In the genomic region with DNA sequence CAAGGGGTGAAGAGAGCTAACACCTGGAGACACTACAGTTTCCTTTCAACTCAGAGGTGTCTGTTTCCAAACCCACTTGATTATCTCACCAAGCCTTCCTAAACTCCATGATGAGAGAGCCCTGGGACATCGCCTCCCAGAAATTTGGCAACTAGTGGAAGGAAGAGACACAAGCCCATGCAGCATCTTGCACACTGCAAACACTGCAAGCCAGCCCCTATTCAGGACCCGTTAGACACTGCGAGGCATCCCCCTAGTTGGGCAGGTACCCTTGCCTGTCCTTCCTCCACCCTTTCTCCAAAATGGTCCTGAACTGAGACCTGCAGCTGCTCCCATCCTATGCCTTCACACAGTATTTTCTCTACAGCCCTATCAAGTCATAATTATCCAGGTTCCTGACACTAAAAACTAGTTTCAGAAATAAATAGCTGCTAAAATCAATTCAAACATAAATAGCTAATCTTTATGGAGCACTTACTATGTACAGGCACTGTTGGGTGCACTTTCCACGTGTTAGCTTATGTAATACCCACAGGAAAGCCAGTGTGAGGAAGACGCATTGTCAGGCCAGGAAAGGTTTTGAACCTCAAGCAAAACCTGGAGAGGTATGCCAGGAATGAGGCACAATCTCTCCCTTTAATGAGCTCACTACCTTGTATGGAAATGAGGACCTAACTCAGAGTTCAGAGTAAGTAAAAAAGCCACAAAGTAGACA, we compare ENCODE assay signal across 11 cellular contexts. TPM values are rescaled to one million over a fixed set of nuclear protein-coding genes. Genes with fewer than 3 reads are reported as not detected.
DNase-seq lines count a peak whose midpoint lies in the region; ATAC-seq and TF ChIP-seq lines count a peak whose summit lies in the region.
"Had no signal": no experiment of that assay in that cellular context is flagged by ENCODE, and none has a peak within 500 bp of the region (broad histone marks: within the 10 kb centered on the region; RNA-seq: fewer than 3 reads in every experiment).

No MANE protein-coding gene starts in this region.

- peak overlapping the region; percentile 96 for H3K4me3 ChIP-seq in AG04450 (ENCODE audit: low read depth, low read length)
- peak overlapping the region; percentile 97 for H3K4me3 ChIP-seq in epithelial cell of proximal tubule (ENCODE audit: low read depth, low read length)
- H3K4me3 ChIP-seq in neural progenitor cell = peak overlapping the region; percentile 85

- H3K9me3 ChIP-seq in AG04450 (ENCODE audit: control insufficient read depth, insufficient read depth, low read length) (no peaks in the 10 kb centered on the region), neural progenitor cell (ENCODE audit: low read depth) (no peaks in the 10 kb centered on the region)

- peaks cover 32% of the 10 kb centered on the region for H3K4me1 Mint-ChIP-seq in neural progenitor cell
- peaks cover 12% of the 10 kb centered on the region for H3K4me1 Mint-ChIP-seq in activated CD4-positive, alpha-beta T cell treated with anti-CD3 and anti-CD28 coated beads, Interleukin-2, amount 10 ng/mL, durations not matched to agents 24 days and 14 days

- peak overlapping the region; percentile 93 for H3K4me2 ChIP-seq in neural progenitor cell

- intact Hi-C loops in activated CD4-positive, alpha-beta T cell treated with anti-CD3 and anti-CD28 coated beads, Interleukin-2, amount 10 ng/mL, durations not matched to agents 24 days and 14 days (cut with micrococcal nuclease) = loop anchor here (10.0 kb wide), 1 partner anchor 269 kb away; no protein-coding TSS in a partner anchor

- H3K9me3 Mint-ChIP-seq in neural progenitor cell = no peaks in the 10 kb centered on the region
- H3K9me3 Mint-ChIP-seq in activated CD4-positive, alpha-beta T cell treated with anti-CD3 and anti-CD28 coated beads, Interleukin-2, amount 10 ng/mL, durations not matched to agents 24 days and 14 days = peaks cover 6% of the 10 kb centered on the region
- H3K9me3 Mint-ChIP-seq: activated CD4-positive, alpha-beta memory T cell treated with anti-CD3 and anti-CD28 coated beads for 36 hours; central memory CD8-positive, alpha-beta T cell had no signal

- CTCF ChIA-PET in AG04450 (lab: Charles Lee) = interaction anchor here (0.6 to 1.7 kb wide), 4 partner anchors 11 to 103 kb away, joined by 3 to 4 read pairs (median 4); no protein-coding TSS in a partner anchor

- H3K36me3 Mint-ChIP-seq in neural progenitor cell = no peaks in the 10 kb centered on the region
- H3K36me3 Mint-ChIP-seq in activated CD4-positive, alpha-beta T cell treated with anti-CD3 and anti-CD28 coated beads, Interleukin-2, amount 10 ng/mL, durations not matched to agents 24 days and 14 days (ENCODE audit: low read depth) = peaks cover 2% of the 10 kb centered on the region
- H3K36me3 Mint-ChIP-seq: activated CD4-positive, alpha-beta memory T cell treated with anti-CD3 and anti-CD28 coated beads for 36 hours; memory B cell had no signal

- peak overlapping the region; percentile 100 for H3K4me3 Mint-ChIP-seq in neural progenitor cell
- H3K4me3 Mint-ChIP-seq in activated CD4-positive, alpha-beta T cell treated with anti-CD3 and anti-CD28 coated beads, Interleukin-2, amount 10 ng/mL, durations not matched to agents 24 days and 14 days = no peak overlapping the region
- H3K4me3 Mint-ChIP-seq: activated CD4-positive, alpha-beta memory T cell treated with anti-CD3 and anti-CD28 coated beads for 36 hours; memory B cell had no signal

- POLR2A ChIA-PET in AG04450 (lab: Yijun Ruan, JAX) = no interaction called here

- no peak for TF ChIP-seq CTCF in AG04450 (IDR thresholded peaks at IDR 0.05; ENCODE audit: low read depth, low read length)
- TF ChIP-seq CTCF in epithelial cell of proximal tubule (conservative IDR thresholded peaks at IDR 0.05; ENCODE audit: low read depth, low read length) = no peak
- TF ChIP-seq CTCF in neural progenitor cell (IDR thresholded peaks at IDR 0.05) = no peak

- H3K36me3 ChIP-seq in neural progenitor cell = no peaks in the 10 kb centered on the region

- DNase-seq in AG04450 (ENCODE audit: low read depth, low spot score) (no peak), M059J (ENCODE audit: low read depth) (peak; percentile 42), epithelial cell of proximal tubule (ENCODE audit: low read depth) (no peak), neural progenitor cell (ENCODE audit: low spot score) (peak; percentile 59)
- DNase-seq in stimulated activated CD4-positive, alpha-beta T cell treated with anti-CD3 and anti-CD28 coated beads, Interleukin-2, amount 100 ng/mL, for 48 hours = no peak
- no peak for DNase-seq in activated CD4-positive, alpha-beta T cell treated with anti-CD3 and anti-CD28 coated beads, Interleukin-2, amount 10 ng/mL, durations not matched to agents 24 days and 14 days
- DNase-seq: activated CD4-positive, alpha-beta memory T cell treated with anti-CD3 and anti-CD28 coated beads for 36 hours had no signal

- H4K20me1 ChIP-seq in neural progenitor cell (ENCODE audit: low read depth) = peaks cover 21% of the 10 kb centered on the region

- no peak overlapping the region for H2AFZ ChIP-seq in neural progenitor cell (replicated peaks)

- ATAC-seq in GM18519 (IDR thresholded peaks at IDR 0.05; ENCODE audit: low FRiP score, unreplicated experiment) (no peak), HG03159 (IDR thresholded peaks at IDR 0.05; ENCODE audit: unreplicated experiment) (no peak)

- no peaks in the 10 kb centered on the region for H3K27me3 ChIP-seq in AG04450 (ENCODE audit: control insufficient read depth, insufficient read depth, low read length)
- no peaks in the 10 kb centered on the region for H3K27me3 ChIP-seq in neural progenitor cell

- H3K9ac ChIP-seq in neural progenitor cell = no peak overlapping the region

- no peak overlapping the region for H3K27ac ChIP-seq in AG04450 (ENCODE audit: low read depth, low read length)
- H3K27ac ChIP-seq in neural progenitor cell = no peak overlapping the region

- H3K27me3 Mint-ChIP-seq in neural progenitor cell (ENCODE audit: insufficient read depth, low read depth) = peaks cover 2% of the 10 kb centered on the region
- H3K27me3 Mint-ChIP-seq in activated CD4-positive, alpha-beta T cell treated with anti-CD3 and anti-CD28 coated beads, Interleukin-2, amount 10 ng/mL, durations not matched to agents 24 days and 14 days = peaks cover 49% of the 10 kb centered on the region

- no peak overlapping the region for H3K27ac Mint-ChIP-seq in neural progenitor cell
- H3K27ac Mint-ChIP-seq in activated CD4-positive, alpha-beta T cell treated with anti-CD3 and anti-CD28 coated beads, Interleukin-2, amount 10 ng/mL, durations not matched to agents 24 days and 14 days = no peak overlapping the region
- H3K27ac Mint-ChIP-seq: activated CD4-positive, alpha-beta memory T cell treated with anti-CD3 and anti-CD28 coated beads for 36 hours; memory B cell had no signal

- peaks cover 20% of the 10 kb centered on the region for H3K4me1 ChIP-seq in neural progenitor cell

- peaks cover 74% of the 10 kb centered on the region for H3K79me2 ChIP-seq in neural progenitor cell (ENCODE audit: low read depth)

- H3F3A ChIP-seq in neural progenitor cell (ENCODE audit: low read depth) = peaks cover 23% of the 10 kb centered on the region

RNA-seq across cellular contexts. Expression of a gene that starts 2.8 kb away (rescaled TPM):
- polyA plus RNA-seq in AG04450 (2011; rRNA removed) = 14.2 and 15.5 TPM in 2 replicates
- polyA minus RNA-seq in AG04450 (2011; rRNA and poly(A)+ RNA removed) = 37.9 and 40.0 TPM in 2 replicates
- 2.8 and 3.6 TPM in 2 replicates for total RNA-seq in M059J (2014; rRNA removed; shearing (Covaris generic))
- 9.6 and 10.9 TPM in 2 replicates for total RNA-seq in epithelial cell of proximal tubule
- 40.6 and 48.4 TPM in 2 replicates for total RNA-seq in neural progenitor cell (ENCODE audit: low replicate concordance)
- 2.0 and 2.2 TPM in 2 replicates for total RNA-seq in activated CD4-positive, alpha-beta T cell treated with anti-CD3 and anti-CD28 coated beads, Interleukin-2, amount 10 ng/mL, durations not matched to agents 24 days and 14 days

Comparison
In these comparisons a context has a peak if more than half of its experiments do, and no peak if none do; other contexts are left out.
1. DNase-seq: peak in M059J (single experiment) and neural progenitor cell (single experiment); none in AG04450 (single experiment), epithelial cell of proximal tubule (single experiment), stimulated activated CD4-positive, alpha-beta T cell treated with anti-CD3 and anti-CD28 coated beads, Interleukin-2, amount 100 ng/mL, for 48 hours (0 of 2) and activated CD4-positive, alpha-beta T cell treated with anti-CD3 and anti-CD28 coated beads, Interleukin-2, amount 10 ng/mL, durations not matched to agents 24 days and 14 days (single experiment).
2. Peak in every context shown above with its lines, with median percentiles within 50 percentile points of each other: H3K4me3 ChIP-seq.